In genomic region chr4:108155373-108155772, GRCh38 we compare ENCODE assay signal across 10 cellular contexts. TPM values are rescaled to one million over a fixed set of nuclear protein-coding genes. Genes with fewer than 3 reads are reported as not detected.
DNase-seq lines count a peak whose midpoint lies in the region; ATAC-seq and TF ChIP-seq lines count a peak whose summit lies in the region.
"Had no signal": no experiment of that assay in that cellular context is flagged by ENCODE, and none has a peak within 500 bp of the region (broad histone marks: within the 10 kb centered on the region; RNA-seq: fewer than 3 reads in every experiment).

No MANE protein-coding gene starts in this region.

- POLR2A ChIA-PET in CD8-positive, alpha-beta T cell (lab: Charles Lee) = interaction anchor here (0.9 to 2.1 kb wide), 5 partner anchors 11 to 47 kb away, joined by 3 to 12 read pairs (median 5); no protein-coding TSS in a partner anchor

- H3K9me3 Mint-ChIP-seq in CD8-positive, alpha-beta T cell = no peaks in the 10 kb centered on the region
- H3K9me3 Mint-ChIP-seq in activated naive CD4-positive, alpha-beta T cell treated with anti-CD3 and anti-CD28 coated beads, Interleukin-2, amount 10 ng/mL, durations not matched to agents 7 days and 5 days = no peaks in the 10 kb centered on the region

- peak overlapping the region; percentile 88 for H3K27ac Mint-ChIP-seq in CD8-positive, alpha-beta T cell
- peak overlapping the region; percentile 83 for H3K27ac Mint-ChIP-seq in activated naive CD4-positive, alpha-beta T cell treated with anti-CD3 and anti-CD28 coated beads, Interleukin-2, amount 10 ng/mL, durations not matched to agents 7 days and 5 days

- H3K9me3 ChIP-seq in CD8-positive, alpha-beta T cell (ENCODE audit: low read length) = no peaks in the 10 kb centered on the region

- peak in 3 of 7 experiments; percentile 43 to 67 (median 51) for DNase-seq in CD8-positive, alpha-beta T cell
- DNase-seq in activated naive CD4-positive, alpha-beta T cell treated with anti-CD3 and anti-CD28 coated beads, Interleukin-2, amount 10 ng/mL, durations not matched to agents 7 days and 5 days = peak; percentile 55
- DNase-seq in left kidney (ENCODE audit: low read depth, low spot score) (peak; percentile 79), NCI-H226 (no peak), A172 (ENCODE audit: low spot score) (no peak)
- DNase-seq in activated effector memory CD4-positive, alpha-beta T cell treated with Interleukin-2 at 50 U/mL for 16 hours = no peak
- DNase-seq: effector CD4-positive, alpha-beta T cell; Kasumi-1 had no signal

- peak; percentile 35 for TF ChIP-seq CTCF in CD8-positive, alpha-beta T cell (IDR thresholded peaks at IDR 0.05)

- peaks cover 84% of the 10 kb centered on the region for H3K4me1 Mint-ChIP-seq in CD8-positive, alpha-beta T cell (ENCODE audit: low read depth)
- peaks cover 87% of the 10 kb centered on the region for H3K4me1 Mint-ChIP-seq in activated naive CD4-positive, alpha-beta T cell treated with anti-CD3 and anti-CD28 coated beads, Interleukin-2, amount 10 ng/mL, durations not matched to agents 7 days and 5 days

- peak overlapping the region; percentile 66 for H3K4me3 Mint-ChIP-seq in CD8-positive, alpha-beta T cell
- peak overlapping the region; percentile 70 for H3K4me3 Mint-ChIP-seq in activated naive CD4-positive, alpha-beta T cell treated with anti-CD3 and anti-CD28 coated beads, Interleukin-2, amount 10 ng/mL, durations not matched to agents 7 days and 5 days

- peak; percentile 66 for ATAC-seq in CD8-positive, alpha-beta T cell
- ATAC-seq in HG02588 (IDR thresholded peaks at IDR 0.05; ENCODE audit: unreplicated experiment) (peak; percentile 49), HG03378 (IDR thresholded peaks at IDR 0.05; ENCODE audit: unreplicated experiment) (no peak)

- intact Hi-C loops in CD8-positive, alpha-beta T cell (cut with DNase I, micrococcal nuclease) = loop anchor here (1.0 to 5.0 kb wide), 7 partner anchors 8 to 417 kb away; partner anchors contain the start of gene LEF1 (in 1 of the 2)

- peaks cover 85% of the 10 kb centered on the region for H3K4me1 ChIP-seq in CD8-positive, alpha-beta T cell (ENCODE audit: insufficient read depth, low read length)

- peaks cover 31% of the 10 kb centered on the region for H3K36me3 ChIP-seq in CD8-positive, alpha-beta T cell (ENCODE audit: insufficient read depth, low read length)

- no peaks in the 10 kb centered on the region for H3K27me3 Mint-ChIP-seq in CD8-positive, alpha-beta T cell (ENCODE audit: low read depth)
- no peaks in the 10 kb centered on the region for H3K27me3 Mint-ChIP-seq in activated naive CD4-positive, alpha-beta T cell treated with anti-CD3 and anti-CD28 coated beads, Interleukin-2, amount 10 ng/mL, durations not matched to agents 7 days and 5 days

- CTCF ChIA-PET in CD8-positive, alpha-beta T cell (lab: Charles Lee) = interaction anchor here (0.7 to 2.4 kb wide), 12 partner anchors 10 to 417 kb away, joined by 3 to 6 read pairs (median 4); partner anchors contain the start of gene LEF1
- CTCF ChIA-PET in activated naive CD4-positive, alpha-beta T cell treated with anti-CD3 and anti-CD28 coated beads, Interleukin-2, amount 10 ng/mL, durations not matched to agents 7 days and 5 days (lab: Charles Lee) = interaction anchor here (0.9 to 1.7 kb wide), 9 partner anchors 9 to 417 kb away, joined by 3 to 8 read pairs (median 4); no protein-coding TSS in a partner anchor

- peaks cover 72% of the 10 kb centered on the region for H3K36me3 Mint-ChIP-seq in CD8-positive, alpha-beta T cell
- peaks cover 73% of the 10 kb centered on the region for H3K36me3 Mint-ChIP-seq in activated naive CD4-positive, alpha-beta T cell treated with anti-CD3 and anti-CD28 coated beads, Interleukin-2, amount 10 ng/mL, durations not matched to agents 7 days and 5 days

- no peaks in the 10 kb centered on the region for H3K27me3 ChIP-seq in CD8-positive, alpha-beta T cell (ENCODE audit: insufficient read depth, low read length)

- H3K4me3 ChIP-seq in CD8-positive, alpha-beta T cell (ENCODE audit: low read depth, low read length) = peak overlapping the region; percentile 29

- no peak overlapping the region for H3K27ac ChIP-seq in CD8-positive, alpha-beta T cell (ENCODE audit: low read depth, low read length)

RNA-seq across cellular contexts. Expression of gene LEF1, which starts 13.4 kb away (rescaled TPM):
- total RNA-seq in CD8-positive, alpha-beta T cell = 100 to 1,000 TPM; 325 to 335 TPM
- 4.7 and 6.1 TPM in 2 replicates for total RNA-seq in A172 (2014; rRNA removed; shearing (Covaris generic))

Comparison
In these comparisons a context has a peak if more than half of its experiments do, and no peak if none do; other contexts are left out.
1. DNase-seq: peak in activated naive CD4-positive, alpha-beta T cell treated with anti-CD3 and anti-CD28 coated beads, Interleukin-2, amount 10 ng/mL, durations not matched to agents 7 days and 5 days (single experiment) and left kidney (single experiment); none in NCI-H226 (single experiment), A172 (single experiment) and activated effector memory CD4-positive, alpha-beta T cell treated with Interleukin-2 at 50 U/mL for 16 hours (single experiment).
2. RNA of gene LEF1, which starts 13.4 kb away (total RNA-seq): 325 to 335 TPM in CD8-positive, alpha-beta T cell; 4.7 to 6.1 TPM in A172; every median in the first group is over 10 times any median in the second.